ENCODE assay signal across 19 cellular contexts in genomic region chr7:37193775-37194135, GRCh38.
DNase-seq lines count a peak whose midpoint lies in the region; TF ChIP-seq lines count a peak whose summit lies in the region.
"Had no signal": no experiment of that assay in that cellular context is flagged by ENCODE, and none has a peak within 500 bp of the region (broad histone marks: within the 10 kb centered on the region; RNA-seq: fewer than 3 reads in every experiment).

No MANE protein-coding gene starts in this region.

- DNase-seq in left ventricle myocardium inferior (no peak), substantia nigra (lab: John Stamatoyannopoulos, UW) (peak in 1 of 49 donors; percentile 6), NCI-H2171 treated with DMSO at 0.1 percent for 48 hours (lab: John Stamatoyannopoulos, UW) (no peak), foreskin melanocyte (no peak), NCI-H2029 (lab: John Stamatoyannopoulos, UW) (no peak)
- DNase-seq: ACHN, AML-193, COR-L47, Karpas-422, MG63, NCI-H1105, NCI-H1694 treated with DMSO at 0.1 percent for 48 hours, NCI-H446, NCI-H748 treated with DMSO at 0.1 percent for 48 hours, RPMI8226, SJCRH30 had no signal

- no peaks in the 10 kb centered on the region for H3K9me3 ChIP-seq in left ventricle myocardium inferior (replicated peaks)
- H3K9me3 ChIP-seq: MG63, SJCRH30 had no signal

- peaks cover 59% of the 10 kb centered on the region for H3K4me1 ChIP-seq in left ventricle myocardium inferior
- H3K4me1 ChIP-seq: SJCRH30 had no signal

- TF ChIP-seq CTCF in left ventricle myocardium inferior (IDR thresholded peaks at IDR 0.05; ENCODE audit: borderline replicate concordance): no peak

- peak overlapping the region; percentile 50 for H3K4me3 ChIP-seq in left ventricle myocardium inferior
- H3K4me3 ChIP-seq: GM23338, MG63, SJCRH30 had no signal

- H3K36me3 ChIP-seq in left ventricle myocardium inferior: no peaks in the 10 kb centered on the region
- H3K36me3 ChIP-seq: MG63 had no signal

- H3K27me3 ChIP-seq in left ventricle myocardium inferior (ENCODE audit: low read depth): no peaks in the 10 kb centered on the region
- H3K27me3 ChIP-seq: MG63, SJCRH30 had no signal

- intact Hi-C loops in left ventricle myocardium inferior (cut with micrococcal nuclease): loop anchor here (10.0 kb wide), 1 partner anchor 709 kb away; no protein-coding TSS in a partner anchor

- peak overlapping the region; percentile 32 for H3K27ac ChIP-seq in angular gyrus (ENCODE audit: low read depth, low read length)
- peak overlapping the region; percentile 73 for H3K27ac ChIP-seq in cingulate gyrus (ENCODE audit: low read depth, low read length)
- H3K27ac ChIP-seq in left ventricle myocardium inferior (replicated peaks): peak overlapping the region; percentile 62
- H3K27ac ChIP-seq in substantia nigra (ENCODE audit: low read depth, low read length, poor library complexity, severe bottlenecking): peak overlapping the region; percentile 13
- H3K27ac ChIP-seq: SJCRH30 had no signal

Comparison
In these comparisons a context has a peak if more than half of its experiments do, and no peak if none do; other contexts are left out.
1. H3K27ac ChIP-seq: peak in every context shown above with its lines; median percentile 73 in cingulate gyrus; 62 in left ventricle myocardium inferior; 32 in angular gyrus; 13 in substantia nigra.